In the genomic region with DNA sequence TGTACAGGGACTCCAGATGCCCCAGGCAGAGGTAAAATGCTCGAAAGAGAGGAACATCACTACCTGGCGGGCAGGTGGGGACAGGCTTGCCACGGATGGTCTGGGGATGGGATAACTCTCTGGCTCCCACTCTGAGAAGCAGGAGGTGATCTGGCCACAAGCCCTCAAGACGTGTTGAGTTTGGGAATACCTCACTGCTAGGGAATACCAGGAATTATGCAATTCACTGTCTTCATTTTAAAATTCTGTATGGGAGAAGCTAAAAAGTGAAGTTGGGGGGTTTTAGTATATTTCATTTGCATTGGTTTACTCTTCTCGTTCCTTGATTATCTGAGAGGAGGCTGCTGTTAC, we compare ENCODE assay signal across 18 cellular contexts.
"Had no signal": no experiment of that assay in that cellular context is flagged by ENCODE, and none has a peak within 500 bp of the region (broad histone marks: within the 10 kb centered on the region; RNA-seq: fewer than 3 reads in every experiment).

No MANE protein-coding gene starts in this region.

- H3K4me3 Mint-ChIP-seq: activated B cell treated with CpG ODN at 0.5 μM for 24 hours; activated naive CD4-positive, alpha-beta T cell treated with anti-CD3 and anti-CD28 coated beads, Interleukin-2, amount 10 ng/mL, durations not matched to agents 7 days and 5 days; activated T-helper 17 cell treated with anti-CD3 and anti-CD28 coated beads, Interleukin-2, amount 50 U/mL, for 72 hours; brain; endodermal cell; natural killer cell; stimulated activated naive CD8-positive, alpha-beta T cell treated with anti-CD3 and anti-CD28 coated beads, Interleukin-15, amount 100 ng/mL, for 72 hours; T-helper 1 cell treated with Interleukin-12 subunit alpha and Interleukin-12 subunit beta and Interleukin-4 antibody, amounts not matched to agents 30 μg/mL and 1 μg/mL, for 36 hours had no signal

- H3K27ac Mint-ChIP-seq: activated B cell treated with CpG ODN at 0.5 μM for 24 hours; activated naive CD4-positive, alpha-beta T cell treated with anti-CD3 and anti-CD28 coated beads, Interleukin-2, amount 10 ng/mL, durations not matched to agents 7 days and 5 days; activated T-helper 17 cell treated with anti-CD3 and anti-CD28 coated beads, Interleukin-2, amount 50 U/mL, for 72 hours; brain; endodermal cell; natural killer cell; stimulated activated naive CD8-positive, alpha-beta T cell treated with anti-CD3 and anti-CD28 coated beads, Interleukin-15, amount 100 ng/mL, for 72 hours; T-helper 1 cell treated with Interleukin-12 subunit alpha and Interleukin-12 subunit beta and Interleukin-4 antibody, amounts not matched to agents 30 μg/mL and 1 μg/mL, for 36 hours had no signal

- DNase-seq: activated B cell treated with CpG ODN at 0.5 μM for 24 hours; activated CD4-positive, alpha-beta T cell treated with anti-CD3 and anti-CD28 coated beads, Interleukin-2, amount 50 U/mL, for 1 hour; activated naive CD4-positive, alpha-beta T cell treated with anti-CD3 and anti-CD28 coated beads, Interleukin-2, amount 10 ng/mL, durations not matched to agents 7 days and 5 days; activated T-cell treated with anti-CD3 and anti-CD28 coated beads for 4 hours; cerebellar nuclear complex; dermis blood vessel endothelial cell; glutamatergic neuron; natural killer cell; nucleus accumbens; psoas muscle; stimulated activated CD4-positive, alpha-beta T cell treated with anti-CD3 and anti-CD28 coated beads, Interleukin-12 subunit alpha, Interleukin-12 subunit beta, amount 100 ng/mL, for 4 hours had no signal

- H3K27me3 Mint-ChIP-seq: activated B cell treated with CpG ODN at 0.5 μM for 24 hours; activated naive CD4-positive, alpha-beta T cell treated with anti-CD3 and anti-CD28 coated beads, Interleukin-2, amount 10 ng/mL, durations not matched to agents 7 days and 5 days; activated T-helper 17 cell treated with anti-CD3 and anti-CD28 coated beads, Interleukin-2, amount 50 U/mL, for 72 hours; stimulated activated naive CD8-positive, alpha-beta T cell treated with anti-CD3 and anti-CD28 coated beads, Interleukin-15, amount 100 ng/mL, for 72 hours had no signal

- H3K9me3 Mint-ChIP-seq: stimulated activated naive CD8-positive, alpha-beta T cell treated with anti-CD3 and anti-CD28 coated beads, Interleukin-15, amount 100 ng/mL, for 72 hours had no signal

- H3K27ac ChIP-seq: psoas muscle, thoracic aorta had no signal

- ATAC-seq: natural killer cell, psoas muscle, sciatic nerve had no signal

- H3K4me1 Mint-ChIP-seq: activated B cell treated with CpG ODN at 0.5 μM for 24 hours had no signal

- H3K36me3 Mint-ChIP-seq: activated naive CD4-positive, alpha-beta T cell treated with anti-CD3 and anti-CD28 coated beads, Interleukin-2, amount 10 ng/mL, durations not matched to agents 7 days and 5 days; brain; natural killer cell had no signal
